Comparison of ENCODE assay signal across 13 cellular contexts in genomic region chr17:49022391-49022941, GRCh38. TPM values are rescaled to one million over a fixed set of nuclear protein-coding genes. Genes with fewer than 3 reads are reported as not detected.
A peak's percentile ranks its signal among the peaks of the same experiment; 100 is the strongest.
DNase-seq lines count a peak whose midpoint lies in the region; ATAC-seq and TF ChIP-seq lines count a peak whose summit lies in the region.
"Had no signal": no experiment of that assay in that cellular context is flagged by ENCODE, and none has a peak within 500 bp of the region (broad histone marks: within the 10 kb centered on the region; RNA-seq: fewer than 3 reads in every experiment).

No MANE protein-coding gene starts in this region.

- H3K4me1 Mint-ChIP-seq in mesothelial cell of epicardium = peaks cover 49% of the 10 kb centered on the region
- H3K4me1 Mint-ChIP-seq in stimulated activated effector memory CD8-positive, alpha-beta T cell treated with anti-CD3 and anti-CD28 coated beads, Interleukin-12 subunit alpha, Interleukin-12 subunit beta, amount 100 ng/mL, for 72 hours = peaks cover 6% of the 10 kb centered on the region
- H3K4me1 Mint-ChIP-seq: CD4-positive, CD25-positive, alpha-beta regulatory T cell had no signal

- no peak overlapping the region for H3K27ac ChIP-seq in caudate nucleus (ENCODE audit: low read depth, low read length)
- H3K27ac ChIP-seq: heart right ventricle had no signal

- no peak overlapping the region for H3K4me3 ChIP-seq in AG10803 (ENCODE audit: low read length)
- no peak overlapping the region for H3K4me3 ChIP-seq in MG63
- H3K4me3 ChIP-seq: heart right ventricle had no signal

- no peaks in the 10 kb centered on the region for H3K9me3 Mint-ChIP-seq in mesothelial cell of epicardium
- no peaks in the 10 kb centered on the region for H3K9me3 Mint-ChIP-seq in stimulated activated effector memory CD8-positive, alpha-beta T cell treated with anti-CD3 and anti-CD28 coated beads, Interleukin-12 subunit alpha, Interleukin-12 subunit beta, amount 100 ng/mL, for 72 hours
- H3K9me3 Mint-ChIP-seq: CD4-positive, CD25-positive, alpha-beta regulatory T cell had no signal

- peak; percentile 84 for DNase-seq in AG10803 (ENCODE audit: low read depth)
- peak; percentile 52 for DNase-seq in MG63
- peak; percentile 93 for DNase-seq in ecto neural progenitor cell (ENCODE audit: low spot score)
- DNase-seq in mesothelial cell of epicardium (ENCODE audit: low spot score in 2 of 2, unreplicated experiment in 2 of 2) = peak in 1 of 2 experiments; percentile 72
- no peak for DNase-seq in caudate nucleus (lab: John Stamatoyannopoulos, UW)
- DNase-seq in stimulated activated effector memory CD8-positive, alpha-beta T cell treated with anti-CD3 and anti-CD28 coated beads, Interleukin-12 subunit alpha, Interleukin-12 subunit beta, amount 100 ng/mL, for 72 hours (ENCODE audit: low spot score in 2 of 2) = no peak
- DNase-seq in DMS79 (lab: John Stamatoyannopoulos, UW) = no peak
- DNase-seq: activated CD4-positive, alpha-beta T cell treated with anti-CD3 and anti-CD28 coated beads, Interleukin-2, amount 50 U/mL, for 48 hours; aorta; CD4-positive, CD25-positive, alpha-beta regulatory T cell; heart right ventricle; NCI-H2081 treated with DMSO at 0.1 percent for 48 hours had no signal

- H3K27me3 Mint-ChIP-seq in mesothelial cell of epicardium (ENCODE audit: low read depth) = no peaks in the 10 kb centered on the region

- no peak for ATAC-seq in stimulated activated effector memory CD8-positive, alpha-beta T cell treated with anti-CD3 and anti-CD28 coated beads, Interleukin-12 subunit alpha, Interleukin-12 subunit beta, amount 100 ng/mL, for 72 hours
- ATAC-seq in HG03457 (IDR thresholded peaks at IDR 0.05; ENCODE audit: unreplicated experiment) = no peak
- ATAC-seq: heart right ventricle had no signal

- no peaks in the 10 kb centered on the region for H3K36me3 ChIP-seq in MG63
- H3K36me3 ChIP-seq: heart right ventricle had no signal

- TF ChIP-seq CTCF in AG10803 (conservative IDR thresholded peaks at IDR 0.05; ENCODE audit: low read length) = no peak
- no peak for TF ChIP-seq CTCF in mesothelial cell of epicardium (IDR thresholded peaks at IDR 0.05; ENCODE audit: unreplicated experiment)

- H3K9me3 ChIP-seq in MG63 = no peaks in the 10 kb centered on the region
- H3K9me3 ChIP-seq: heart right ventricle had no signal

- H3K36me3 Mint-ChIP-seq in mesothelial cell of epicardium = peaks cover 8% of the 10 kb centered on the region
- no peaks in the 10 kb centered on the region for H3K36me3 Mint-ChIP-seq in stimulated activated effector memory CD8-positive, alpha-beta T cell treated with anti-CD3 and anti-CD28 coated beads, Interleukin-12 subunit alpha, Interleukin-12 subunit beta, amount 100 ng/mL, for 72 hours
- H3K36me3 Mint-ChIP-seq: CD4-positive, CD25-positive, alpha-beta regulatory T cell had no signal

- H3K4me3 Mint-ChIP-seq in mesothelial cell of epicardium = peak overlapping the region; percentile 25
- H3K4me3 Mint-ChIP-seq in stimulated activated effector memory CD8-positive, alpha-beta T cell treated with anti-CD3 and anti-CD28 coated beads, Interleukin-12 subunit alpha, Interleukin-12 subunit beta, amount 100 ng/mL, for 72 hours = no peak overlapping the region
- H3K4me3 Mint-ChIP-seq: CD4-positive, CD25-positive, alpha-beta regulatory T cell had no signal

- no peaks in the 10 kb centered on the region for H3K27me3 ChIP-seq in MG63

- peak overlapping the region; percentile 97 for H3K27ac Mint-ChIP-seq in mesothelial cell of epicardium
- no peak overlapping the region for H3K27ac Mint-ChIP-seq in stimulated activated effector memory CD8-positive, alpha-beta T cell treated with anti-CD3 and anti-CD28 coated beads, Interleukin-12 subunit alpha, Interleukin-12 subunit beta, amount 100 ng/mL, for 72 hours
- H3K27ac Mint-ChIP-seq: CD4-positive, CD25-positive, alpha-beta regulatory T cell had no signal

RNA-seq across cellular contexts. Expression of gene IGF2BP1, which starts 25.3 kb away (rescaled TPM):
- 0.52 and 0.95 TPM in 2 replicates for total RNA-seq in MG63 (2014; rRNA removed; shearing (Covaris generic); ENCODE audit: low replicate concordance)
- total RNA-seq in mesothelial cell of epicardium = 225 to 227 TPM (median 227 TPM) in 3 replicates
- total RNA-seq: CD4-positive, CD25-positive, alpha-beta regulatory T cell; heart right ventricle had no signal

RNA-seq across cellular contexts. Expression of gene GIP, which starts 54.1 kb away (rescaled TPM):
- total RNA-seq in MG63 (2014; rRNA removed; shearing (Covaris generic); ENCODE audit: low replicate concordance) = not detected in 2 replicates
- total RNA-seq in mesothelial cell of epicardium = not detected in 3 replicates
- total RNA-seq: aorta; CD4-positive, CD25-positive, alpha-beta regulatory T cell; heart right ventricle had no signal

Comparison
In these comparisons a context has a peak if more than half of its experiments do, and no peak if none do; other contexts are left out.
1. DNase-seq: peak in AG10803 (single experiment), MG63 (single experiment) and ecto neural progenitor cell (single experiment); none in caudate nucleus (0 of 61), stimulated activated effector memory CD8-positive, alpha-beta T cell treated with anti-CD3 and anti-CD28 coated beads, Interleukin-12 subunit alpha, Interleukin-12 subunit beta, amount 100 ng/mL, for 72 hours (0 of 2) and DMS79 (single experiment).
2. RNA of gene IGF2BP1, which starts 25.3 kb away (total RNA-seq): 225 to 227 TPM in mesothelial cell of epicardium; 0.52 to 0.95 TPM in MG63; every median in the first group is over 100 times any median in the second.